ENCODE assay signal across 12 cellular contexts in genomic region chrX:78923198-78924015, GRCh38. TPM values are rescaled to one million over a fixed set of nuclear protein-coding genes. Genes with fewer than 3 reads are reported as not detected.
DNase-seq lines count a peak whose midpoint lies in the region; ATAC-seq, FAIRE-seq and TF ChIP-seq lines count a peak whose summit lies in the region.
"Had no signal": no experiment of that assay in that cellular context is flagged by ENCODE, and none has a peak within 500 bp of the region (broad histone marks: within the 10 kb centered on the region; RNA-seq: fewer than 3 reads in every experiment).

No MANE protein-coding gene starts in this region.

- no peaks in the 10 kb centered on the region for H3K36me3 Mint-ChIP-seq in activated B cell treated with CpG ODN at 0.5 μM for 24 hours (ENCODE audit: low read depth)
- H3K36me3 Mint-ChIP-seq: CD4-positive, alpha-beta memory T cell had no signal

- ATAC-seq in GM19395 (IDR thresholded peaks at IDR 0.05; ENCODE audit: unreplicated experiment) (peak; percentile 87), HG03025 (IDR thresholded peaks at IDR 0.05; ENCODE audit: low FRiP score, unreplicated experiment) (peak; percentile 79), activated B cell treated with CpG ODN at 0.5 μM for 24 hours (ENCODE audit: low read depth) (peak; percentile 58)

- POLR2A ChIA-PET in activated B cell treated with CpG ODN at 0.5 μM for 24 hours (lab: Charles Lee) = interaction anchor here (0.8 to 1.9 kb wide), 6 partner anchors 18 to 34 kb away, joined by 3 to 15 read pairs (median 7); partner anchors contain the start of gene P2RY10

- intact Hi-C loops in activated B cell treated with CpG ODN at 0.5 μM for 24 hours (cut with micrococcal nuclease) = loop anchor here (2.0 kb wide), 1 partner anchor 17 kb away; no protein-coding TSS in a partner anchor

- TF ChIP-seq CTCF in activated B cell treated with CpG ODN at 0.5 μM for 24 hours (IDR thresholded peaks at IDR 0.05) = no peak

- peak overlapping the region; percentile 58 for H3K4me3 Mint-ChIP-seq in activated B cell treated with CpG ODN at 0.5 μM for 24 hours
- H3K4me3 Mint-ChIP-seq: CD4-positive, alpha-beta memory T cell had no signal

- no peaks in the 10 kb centered on the region for H3K9me3 Mint-ChIP-seq in activated B cell treated with CpG ODN at 0.5 μM for 24 hours

- peak; percentile 34; the same call in 1 of the 2 replicates for TF ChIP-seq POLR2A in GM12891 (IDR thresholded peaks at IDR 0.05; ENCODE audit: low read depth, low read length)

- CTCF ChIA-PET in activated B cell treated with CpG ODN at 0.5 μM for 24 hours (lab: Charles Lee) = no interaction called here

- DNase-seq in GM12891 (ENCODE audit: insufficient read length, low spot score) = no peak
- DNase-seq in activated B cell treated with CpG ODN at 0.5 μM for 24 hours = no peak
- no peak for DNase-seq in DMS79 treated with DMSO at 0.1 percent for 48 hours (lab: John Stamatoyannopoulos, UW)
- no peak for DNase-seq in GDM1 (lab: John Stamatoyannopoulos, UW)
- no peak for DNase-seq in NCI-H2107 treated with DMSO at 0.1 percent for 48 hours (lab: John Stamatoyannopoulos, UW; ENCODE audit: unreplicated experiment)
- no peak for DNase-seq in NCI-H524 treated with DMSO at 0.1 percent for 48 hours (lab: John Stamatoyannopoulos, UW)
- DNase-seq: CD4-positive, alpha-beta memory T cell; cortex of kidney; NCI-H526 treated with DMSO at 0.1 percent for 48 hours had no signal

- FAIRE-seq in GM12891 (lab: Jason Lieb, UNC) = peak; percentile 87

- peaks cover 16% of the 10 kb centered on the region for H3K4me1 Mint-ChIP-seq in activated B cell treated with CpG ODN at 0.5 μM for 24 hours

- peak overlapping the region; percentile 88 for H3K27ac Mint-ChIP-seq in activated B cell treated with CpG ODN at 0.5 μM for 24 hours

- no peaks in the 10 kb centered on the region for H3K27me3 Mint-ChIP-seq in activated B cell treated with CpG ODN at 0.5 μM for 24 hours
- H3K27me3 Mint-ChIP-seq: CD4-positive, alpha-beta memory T cell had no signal

TF ChIP-seq in GM12891, 5 proteins besides CTCF, POLR2A, EP300 and RAD21:
- TF ChIP-seq POU2F2 (IDR thresholded peaks at IDR 0.05; ENCODE audit: low read depth, low read length) (no peak), PAX5 (IDR thresholded peaks at IDR 0.05; ENCODE audit: insufficient read depth, low read length, severe bottlenecking) (no peak), POLR2AphosphoS5 (IDR thresholded peaks at IDR 0.05; ENCODE audit: low read depth, low read length) (no peak), SPI1 (IDR thresholded peaks at IDR 0.05; ENCODE audit: low read depth, low read length) (0 out of 2 replicates have a peak, but pooled peaks have one; percentile 6), TAF1 (IDR thresholded peaks at IDR 0.05; ENCODE audit: low read depth, low read length) (no peak)

RNA-seq across cellular contexts. Expression of gene P2RY10, which starts 21.8 kb away (rescaled TPM):
- 39.9 TPM for polyA plus RNA-seq in GM12891 (2012; ENCODE audit: low read depth, missing spikeins)
- 72.7 and 80.5 TPM in 2 replicates for total RNA-seq in activated B cell treated with CpG ODN at 0.5 μM for 24 hours
- total RNA-seq: renal cortical epithelial cell had no signal
